31 cellular contexts compared by ENCODE assay signal in genomic region chr12:50026691-50027090, GRCh38. TPM values are rescaled to one million over a fixed set of nuclear protein-coding genes. Genes with fewer than 3 reads are reported as not detected.
"Had no signal": no experiment of that assay in that cellular context is flagged by ENCODE, and none has a peak within 500 bp of the region (broad histone marks: within the 10 kb centered on the region; RNA-seq: fewer than 3 reads in every experiment).

No MANE protein-coding gene starts in this region.

- H3K4me3 Mint-ChIP-seq: activated B cell treated with CpG ODN at 0.5 μM for 24 hours; stimulated activated naive CD8-positive, alpha-beta T cell treated with anti-CD3 and anti-CD28 coated beads, Interleukin-15, Interleukin-2, amounts not matched to agents 100 ng/mL and 50 ng/mL, for 24 hours; T-cell had no signal

- H3K27me3 ChIP-seq: colonic mucosa, right atrium auricular region had no signal

- H3K27ac Mint-ChIP-seq: activated B cell treated with CpG ODN at 0.5 μM for 24 hours; stimulated activated naive CD8-positive, alpha-beta T cell treated with anti-CD3 and anti-CD28 coated beads, Interleukin-15, Interleukin-2, amounts not matched to agents 100 ng/mL and 50 ng/mL, for 24 hours; T-cell had no signal

- DNase-seq: activated B cell treated with CpG ODN at 0.5 μM for 24 hours; activated CD4-positive, alpha-beta T cell treated with anti-CD3 and anti-CD28 coated beads, Interleukin-2, amount 50 U/mL, for 4 hours; activated CD8-positive, alpha-beta memory T cell treated with anti-CD3 and anti-CD28 coated beads, Interleukin-2, amount 50 U/mL, for 4 hours; activated naive CD4-positive, alpha-beta T cell; activated T-cell treated with anti-CD3 and anti-CD28 coated beads, Interleukin-2, amount 50 U/mL, for 1 hour; anterior cingulate cortex; cerebellar nuclear complex; colonic mucosa; effector CD8-positive, alpha-beta T cell; hippocampal formation; left colon; midbrain; naive thymus-derived CD4-positive, alpha-beta T cell; occipital lobe; stimulated activated CD4-positive, alpha-beta T cell treated with anti-CD3 and anti-CD28 coated beads, Interleukin-2, amount 100 ng/mL, for 48 hours; T-cell; trophoblast cell had no signal

- ATAC-seq: activated naive CD4-positive, alpha-beta T cell treated with anti-CD3 and anti-CD28 coated beads, Interleukin-2, amount 50 U/mL, for 72 hours; gastroesophageal sphincter; left colon; naive thymus-derived CD4-positive, alpha-beta T cell; T-cell had no signal

- H3K4me3 ChIP-seq: colonic mucosa, gastroesophageal sphincter, right atrium auricular region had no signal

- H3K9me3 ChIP-seq: colonic mucosa, gastroesophageal sphincter, right atrium auricular region, thoracic aorta had no signal

- H3K27ac ChIP-seq: colonic mucosa, epithelial cell of prostate, gastroesophageal sphincter, right atrium auricular region, thoracic aorta had no signal

- H3K36me3 ChIP-seq: colonic mucosa, gastroesophageal sphincter, right atrium auricular region, thoracic aorta had no signal

- H3K36me3 Mint-ChIP-seq: T-cell had no signal

- FAIRE-seq: endometrium, keratinocyte, urothelium cell line had no signal

RNA-seq across cellular contexts. Expression of gene ASIC1, which starts 30.7 kb away (rescaled TPM):
- total RNA-seq: activated B cell treated with CpG ODN at 0.5 μM for 24 hours, thoracic aorta had no signal

RNA-seq across cellular contexts. Expression of gene AQP6, which starts 53.9 kb away (rescaled TPM):
- total RNA-seq: activated B cell treated with CpG ODN at 0.5 μM for 24 hours; activated CD8-positive, alpha-beta memory T cell treated with anti-CD3 and anti-CD28 coated beads for 36 hours; activated naive CD4-positive, alpha-beta T cell treated with anti-CD3 and anti-CD28 coated beads, Interleukin-2, amount 50 U/mL, for 72 hours; colonic mucosa; dermis microvascular lymphatic vessel endothelial cell; gastroesophageal sphincter; left colon; naive thymus-derived CD4-positive, alpha-beta T cell; pulmonary artery endothelial cell; T-cell; T-helper 2 cell treated with Interferon-gamma antibody and Interleukin-4, amounts not matched to agents 100 ng/mL and 5 ng/mL, for 36 hours; thoracic aorta had no signal
- polyA plus RNA-seq: naive thymus-derived CD4-positive, alpha-beta T cell; neural cell had no signal
